Comparison of ENCODE assay signal across 19 cellular contexts in the genomic region with DNA sequence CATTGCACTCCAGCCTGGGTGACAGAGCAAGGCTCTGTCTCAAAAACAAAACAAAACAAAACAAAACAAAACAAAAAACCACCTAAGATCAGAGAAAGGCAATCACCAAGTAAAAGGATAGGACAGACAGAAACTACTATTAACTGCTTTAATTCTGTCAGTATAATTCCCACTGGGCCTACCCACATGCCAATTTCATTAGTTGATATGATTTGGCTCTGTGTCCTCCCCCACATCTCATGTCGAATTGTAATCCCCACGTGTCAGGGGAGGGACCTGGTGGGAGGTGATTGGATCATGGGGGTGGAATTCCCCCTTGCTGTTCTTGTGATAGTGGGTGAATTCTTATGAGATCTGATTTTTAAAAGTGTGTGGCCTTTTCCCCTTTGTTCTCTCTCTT. TPM values are rescaled to one million over a fixed set of nuclear protein-coding genes. Genes with fewer than 3 reads are reported as not detected.
A peak's percentile ranks its signal among the peaks of the same experiment; 100 is the strongest.
DNase-seq lines count a peak whose midpoint lies in the region; ATAC-seq and TF ChIP-seq lines count a peak whose summit lies in the region.
"Had no signal": no experiment of that assay in that cellular context is flagged by ENCODE, and none has a peak within 500 bp of the region (broad histone marks: within the 10 kb centered on the region; RNA-seq: fewer than 3 reads in every experiment).

No MANE protein-coding gene starts in this region.

- peak overlapping the region in 1 of 3 experiments; percentile 82; a peak in 1 of 7 replicates for H3K27ac Mint-ChIP-seq in H9
- H3K27ac Mint-ChIP-seq: activated naive CD8-positive, alpha-beta T cell treated with anti-CD3 and anti-CD28 coated beads, Interleukin-2, amount 50 U/mL, for 24 hours; activated T-helper 1 cell treated with anti-CD3 and anti-CD28 coated beads, Interleukin-12 subunit alpha, Interleukin-12 subunit beta, Interleukin-2, Interleukin-4 antibody, amounts not matched to agents 30 ng/mL and 10 ng/mL and 1 ng/mL, durations not matched to agents 14 hours and 24 hours and 36 hours; effector memory CD8-positive, alpha-beta T cell had no signal

- H2BK20ac ChIP-seq in H9 (ENCODE audit: low read depth, low read length, poor library complexity, severe bottlenecking): no peak overlapping the region

- no peak overlapping the region for H3K4me2 ChIP-seq in H9 (ENCODE audit: insufficient read depth, insufficient read length, low read length)
- H3K4me2 ChIP-seq: smooth muscle cell had no signal

- no peak overlapping the region for H3K56ac ChIP-seq in H9 (ENCODE audit: insufficient read length, low read depth, low read length)

- intact Hi-C loops in uterus (cut with DNase I; ENCODE audit: low total_unique reads): no loop called here

- H3K4me3 Mint-ChIP-seq in H9: no peak overlapping the region
- H3K4me3 Mint-ChIP-seq: activated naive CD8-positive, alpha-beta T cell treated with anti-CD3 and anti-CD28 coated beads, Interleukin-2, amount 50 U/mL, for 24 hours; activated T-helper 1 cell treated with anti-CD3 and anti-CD28 coated beads, Interleukin-12 subunit alpha, Interleukin-12 subunit beta, Interleukin-2, Interleukin-4 antibody, amounts not matched to agents 30 ng/mL and 10 ng/mL and 1 ng/mL, durations not matched to agents 14 hours and 24 hours and 36 hours; effector memory CD8-positive, alpha-beta T cell had no signal

- H3K27me3 ChIP-seq in uterus: no peaks in the 10 kb centered on the region
- no peaks in the 10 kb centered on the region for H3K27me3 ChIP-seq in H9 (ENCODE audit: insufficient read depth, low read length)
- H3K27me3 ChIP-seq: pancreas had no signal

- H2BK5ac ChIP-seq in H9 (ENCODE audit: insufficient read length, low read length): no peak overlapping the region

- peaks cover 2% of the 10 kb centered on the region for H3K27me3 Mint-ChIP-seq in H9 (ENCODE audit: low read depth)
- H3K27me3 Mint-ChIP-seq: activated naive CD8-positive, alpha-beta T cell treated with anti-CD3 and anti-CD28 coated beads, Interleukin-2, amount 50 U/mL, for 24 hours; effector memory CD8-positive, alpha-beta T cell had no signal

- H3K9me3 ChIP-seq in uterus (no peaks in the 10 kb centered on the region), H9 (ENCODE audit: control insufficient read depth, low read depth, low read length) (no peaks in the 10 kb centered on the region)
- H3K9me3 ChIP-seq: pancreas had no signal

- H3K9ac ChIP-seq in H9 (ENCODE audit: extremely low read depth, insufficient read length, low read length): no peak overlapping the region

- H2AFZ ChIP-seq in H9 (ENCODE audit: low read length): no peak overlapping the region

- no peak overlapping the region for H2AK5ac ChIP-seq in H9 (ENCODE audit: insufficient read length, low read length)

- ATAC-seq in HG03196 (IDR thresholded peaks at IDR 0.05; ENCODE audit: unreplicated experiment): no peak
- ATAC-seq: activated naive CD8-positive, alpha-beta T cell treated with anti-CD3 and anti-CD28 coated beads, Interleukin-2, amount 50 U/mL, for 24 hours; effector memory CD8-positive, alpha-beta T cell; HCT116; left lobe of liver; pancreas had no signal

- no peak overlapping the region for H3K14ac ChIP-seq in H9 (ENCODE audit: insufficient read depth, low read length)

- H2BK12ac ChIP-seq in H9 (ENCODE audit: insufficient read length, low read depth, low read length): no peak overlapping the region

- no peak for TF ChIP-seq CTCF in astrocyte of the cerebellum (IDR thresholded peaks at IDR 0.05; ENCODE audit: low read depth, low read length, missing control alignments)
- TF ChIP-seq CTCF in uterus (IDR thresholded peaks at IDR 0.05): no peak
- TF ChIP-seq CTCF in H9 (conservative IDR thresholded peaks at IDR 0.05): no peak

- no peak overlapping the region for H4K5ac ChIP-seq in H9 (ENCODE audit: insufficient read length, low read depth, low read length)

- no peaks in the 10 kb centered on the region for H3K79me2 ChIP-seq in H9 (ENCODE audit: insufficient read depth, low read length)

- H4K20me1 ChIP-seq in H9 (ENCODE audit: control insufficient read depth, insufficient read depth, insufficient read length): no peaks in the 10 kb centered on the region

- H3K36me3 Mint-ChIP-seq in H9 (ENCODE audit: insufficient read depth in 1 of 3, low read depth in 3 of 3): no peaks in the 10 kb centered on the region

- peaks cover 7 to 8% of the 10 kb centered on the region in 2 experiments for H3K4me1 Mint-ChIP-seq in H9

- DNase-seq in NCI-H82 (lab: John Stamatoyannopoulos, UW) (peak; percentile 27), NCI-H82 treated with DMSO at 0.1 percent for 48 hours (lab: John Stamatoyannopoulos, UW; ENCODE audit: unreplicated experiment) (no peak), astrocyte of the cerebellum (ENCODE audit: low read depth) (peak; percentile 35), glomerular visceral epithelial cell (ENCODE audit: extremely low spot score) (peak; percentile 33), uterus (no peak), DMS79 treated with DMSO at 0.1 percent for 48 hours (lab: John Stamatoyannopoulos, UW) (no peak), H9 (no peak)
- DNase-seq: activated naive CD8-positive, alpha-beta T cell treated with anti-CD3 and anti-CD28 coated beads, Interleukin-2, amount 50 U/mL, for 24 hours; cerebellar nuclear complex; effector memory CD8-positive, alpha-beta T cell; NCI-H2227 treated with DMSO at 0.1 percent for 48 hours; pancreas had no signal

- in situ Hi-C loops in astrocyte of the cerebellum (cut with HindIII; ENCODE audit: low sequenced_read_pairs): no loop called here

- H3K23ac ChIP-seq in H9 (ENCODE audit: insufficient read length, low read depth, low read length): no peak overlapping the region

- H3K4me3 ChIP-seq in astrocyte of the cerebellum (ENCODE audit: low read depth, low read length) (no peak overlapping the region), uterus (no peak overlapping the region)
- H3K4me3 ChIP-seq: pancreas, smooth muscle cell had no signal

- H3K18ac ChIP-seq in H9 (ENCODE audit: insufficient read length, low read depth, low read length): no peak overlapping the region

- H3K27ac ChIP-seq in uterus: peak overlapping the region; percentile 25 to 30
- H3K27ac ChIP-seq in H9 (ENCODE audit: insufficient read length, low read depth, low read length): no peak overlapping the region
- H3K27ac ChIP-seq: 22Rv1, C4-2B, pancreas had no signal

- H4K91ac ChIP-seq in H9 (ENCODE audit: insufficient read length, low read depth, low read length): no peak overlapping the region

- no CpG with 5 or more reads among the region's 2 CpGs for WGBS in H9 (ENCODE audit: extremely low coverage, insufficient read length, low lambda C conversion rate)

- H4K8ac ChIP-seq in H9 (replicated peaks; ENCODE audit: insufficient read length, low read depth, low read length): no peak overlapping the region

- H2BK15ac ChIP-seq in H9 (ENCODE audit: low read depth, low read length): no peak overlapping the region

- no peaks in the 10 kb centered on the region for H3K36me3 ChIP-seq in uterus
- H3K36me3 ChIP-seq: pancreas had no signal

- no peak overlapping the region for H3K4ac ChIP-seq in H9 (ENCODE audit: low read depth, low read length)

- no peak overlapping the region for H3T11ph ChIP-seq in H9 (ENCODE audit: low read length)

- H3K79me1 ChIP-seq in H9 (ENCODE audit: insufficient read depth, low read depth, low read length, poor library complexity, severe bottlenecking): no peaks in the 10 kb centered on the region

- H3K4me1 ChIP-seq in uterus (no peaks in the 10 kb centered on the region), H9 (ENCODE audit: insufficient read depth, low read length) (no peaks in the 10 kb centered on the region)
- H3K4me1 ChIP-seq: pancreas had no signal

- H3K9me3 Mint-ChIP-seq in H9: no peaks in the 10 kb centered on the region; a peak in 1 of 5 replicates
- H3K9me3 Mint-ChIP-seq: activated naive CD8-positive, alpha-beta T cell treated with anti-CD3 and anti-CD28 coated beads, Interleukin-2, amount 50 U/mL, for 24 hours; activated T-helper 1 cell treated with anti-CD3 and anti-CD28 coated beads, Interleukin-12 subunit alpha, Interleukin-12 subunit beta, Interleukin-2, Interleukin-4 antibody, amounts not matched to agents 30 ng/mL and 10 ng/mL and 1 ng/mL, durations not matched to agents 14 hours and 24 hours and 36 hours; effector memory CD8-positive, alpha-beta T cell had no signal

- H3K23me2 ChIP-seq in H9 (ENCODE audit: insufficient read length, low read depth, low read length, poor library complexity, severe bottlenecking): no peaks in the 10 kb centered on the region

- no peak overlapping the region for H2BK120ac ChIP-seq in H9 (ENCODE audit: low read depth, low read length, poor library complexity, severe bottlenecking)

- no peak for TF ChIP-seq POLR2A in uterus (IDR thresholded peaks at IDR 0.05)

RNA-seq across cellular contexts. Expression of a gene that starts 27.2 kb away (rescaled TPM):
- total RNA-seq in uterus (100 to 1,000 TPM in 3 of 4 donors, 10 to 100 TPM in 1; 94.4 to 281 (median 141) TPM), H9 (2021) (343 and 348 TPM in 2 replicates)

Comparison
In these comparisons a context has a peak if more than half of its experiments do, and no peak if none do; other contexts are left out.
1. DNase-seq: peak in NCI-H82 (single experiment), astrocyte of the cerebellum (single experiment) and glomerular visceral epithelial cell (single experiment); none in NCI-H82 treated with DMSO at 0.1 percent for 48 hours (single experiment), uterus (0 of 2), DMS79 treated with DMSO at 0.1 percent for 48 hours (single experiment) and H9 (single experiment).